8 cellular contexts compared by ENCODE assay signal in the genomic region with DNA sequence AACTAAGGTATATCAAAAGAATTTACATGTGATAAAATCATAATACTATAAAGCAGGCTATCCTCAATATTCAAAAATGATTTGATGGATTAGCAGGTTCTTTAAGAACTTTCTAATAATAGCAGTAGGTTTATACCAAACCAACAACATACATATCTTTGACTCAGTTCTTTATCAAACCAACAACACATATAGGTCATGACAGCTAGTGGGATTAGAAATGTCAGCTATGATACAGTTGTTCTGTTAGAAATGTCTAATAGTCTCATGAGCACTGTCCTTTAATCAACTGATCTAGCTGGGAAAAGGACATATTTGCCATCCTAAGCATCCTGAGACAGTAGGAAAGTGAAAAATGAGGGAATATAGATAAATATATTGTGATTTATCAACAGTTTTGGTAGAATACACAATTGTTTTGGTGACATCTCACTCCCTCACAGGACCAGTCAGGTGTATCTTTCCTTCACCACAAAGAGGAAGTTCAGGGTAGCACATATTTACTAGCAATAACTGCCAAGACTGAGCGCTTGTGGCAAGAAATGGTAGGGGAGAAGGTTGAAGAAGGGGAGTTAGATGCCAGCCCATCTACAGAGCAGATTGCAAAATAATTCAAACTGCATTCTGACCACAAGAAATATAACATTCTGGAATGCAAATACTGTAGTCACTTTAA.
DNase-seq lines count a peak whose midpoint lies in the region; ATAC-seq and TF ChIP-seq lines count a peak whose summit lies in the region.
"Had no signal": no experiment of that assay in that cellular context is flagged by ENCODE, and none has a peak within 500 bp of the region (broad histone marks: within the 10 kb centered on the region; RNA-seq: fewer than 3 reads in every experiment).

No MANE protein-coding gene starts in this region.

- no TSS peak for BruUV-seq in PC-9 (replicated peaks; lab: Mats Ljungman, UMichigan)

- no peaks in the 10 kb centered on the region for H3K79me2 ChIP-seq in PC-9 (ENCODE audit: low read depth)

- no peaks in the 10 kb centered on the region for H4K20me1 ChIP-seq in PC-9 (ENCODE audit: insufficient read depth)

- CTCF ChIA-PET in PC-9 (lab: Charles Lee), result no interaction called here

- intact Hi-C loops in PC-9 (cut with micrococcal nuclease; ENCODE audit: unreplicated experiment), result no loop called here

- peak overlapping the region; percentile 63 for H3K4me3 Mint-ChIP-seq in natural killer cell treated with Interleukin-12 subunit alpha and Interleukin-12 subunit beta and Interleukin-15 and Interleukin-18, amount 100 ng/mL, for 72 hours

- H3K4me3 ChIP-seq in PC-9 (no peak overlapping the region), coronary artery (no peak overlapping the region)

- H3K9me2 ChIP-seq in PC-9 (ENCODE audit: insufficient read depth), result no peaks in the 10 kb centered on the region; the same call in 1 of the 2 replicates

- H3K36me3 ChIP-seq in PC-9 (ENCODE audit: low read depth), result no peaks in the 10 kb centered on the region

- H3K27ac Mint-ChIP-seq in natural killer cell treated with Interleukin-12 subunit alpha and Interleukin-12 subunit beta and Interleukin-15 and Interleukin-18, amount 100 ng/mL, for 72 hours, result peak overlapping the region; percentile 80 to 85

- peaks cover 13% of the 10 kb centered on the region for H3K4me1 ChIP-seq in PC-9 (replicated peaks; ENCODE audit: insufficient read depth)

- H3K27me3 Mint-ChIP-seq in natural killer cell treated with Interleukin-12 subunit alpha and Interleukin-12 subunit beta and Interleukin-15 and Interleukin-18, amount 100 ng/mL, for 72 hours, result no peaks in the 10 kb centered on the region

- no peak overlapping the region for H3K27ac ChIP-seq in PC-9
- H3K27ac ChIP-seq in coronary artery, result no peak overlapping the region
- H3K27ac ChIP-seq: KMS-11 had no signal

- no peak overlapping the region for H3K4me2 ChIP-seq in PC-9
- H3K4me2 ChIP-seq: KMS-11 had no signal

- H3F3A ChIP-seq in PC-9 (ENCODE audit: insufficient read depth, low read depth), result no peaks in the 10 kb centered on the region; the same call in 1 of the 2 replicates

- ATAC-seq in GM19023 (IDR thresholded peaks at IDR 0.05; ENCODE audit: unreplicated experiment) (peak; percentile 56), HG02763 (IDR thresholded peaks at IDR 0.05; ENCODE audit: unreplicated experiment) (peak; percentile 59)
- ATAC-seq in natural killer cell treated with Interleukin-12 subunit alpha and Interleukin-12 subunit beta and Interleukin-15 and Interleukin-18, amount 100 ng/mL, for 72 hours, result no peak

- peaks cover 62 to 68% of the 10 kb centered on the region in 2 donors for H3K4me1 Mint-ChIP-seq in natural killer cell treated with Interleukin-12 subunit alpha and Interleukin-12 subunit beta and Interleukin-15 and Interleukin-18, amount 100 ng/mL, for 72 hours (ENCODE audit: low read depth in 2 of 2)

- H3K27me3 ChIP-seq in PC-9 (ENCODE audit: insufficient read depth, low read depth), result no peaks in the 10 kb centered on the region

- POLR2A ChIA-PET in PC-9 (lab: Charles Lee; ENCODE audit: unreplicated experiment), result no interaction called here

- peaks cover 7% of the 10 kb centered on the region for H3K36me3 Mint-ChIP-seq in natural killer cell treated with Interleukin-12 subunit alpha and Interleukin-12 subunit beta and Interleukin-15 and Interleukin-18, amount 100 ng/mL, for 72 hours

- H2AFZ ChIP-seq in PC-9, result no peak overlapping the region

- H3K9me3 Mint-ChIP-seq in natural killer cell treated with Interleukin-12 subunit alpha and Interleukin-12 subunit beta and Interleukin-15 and Interleukin-18, amount 100 ng/mL, for 72 hours, result peaks cover 3% of the 10 kb centered on the region

- H3K9me3 ChIP-seq in PC-9 (ENCODE audit: insufficient read depth, low read depth), result no peaks in the 10 kb centered on the region

- DNase-seq in NOMO-1 treated with DMSO at 0.1 percent for 48 hours (lab: John Stamatoyannopoulos, UW; ENCODE audit: unreplicated experiment) (peak; percentile 83), PC-9 (no peak), coronary artery (ENCODE audit: low spot score) (no peak), NCI-H187 treated with DMSO at 0.1 percent for 48 hours (lab: John Stamatoyannopoulos, UW) (no peak)
- DNase-seq in natural killer cell treated with Interleukin-12 subunit alpha and Interleukin-12 subunit beta and Interleukin-15 and Interleukin-18, amount 100 ng/mL, for 72 hours (ENCODE audit: low spot score), result no peak

- TF ChIP-seq CTCF in PC-9 (conservative IDR thresholded peaks at IDR 0.05) (no peak), coronary artery (IDR thresholded peaks at IDR 0.05) (no peak)

Comparison
In these comparisons a context has a peak if more than half of its experiments do, and no peak if none do; other contexts are left out.
1. ATAC-seq: peak in GM19023 (single experiment) and HG02763 (single experiment); none in natural killer cell treated with Interleukin-12 subunit alpha and Interleukin-12 subunit beta and Interleukin-15 and Interleukin-18, amount 100 ng/mL, for 72 hours (0 of 2).